Comparison of ENCODE assay signal across 1 cellular context in genomic region chr11:8360086-8360828, GRCh38.
TF ChIP-seq lines count a peak whose summit lies in the region.

No MANE protein-coding gene starts in this region.

TF ChIP-seq in H1, 55 proteins besides CTCF, POLR2A, EP300 and RAD21 (continued from another document):
- TF ChIP-seq, protein P1, sequence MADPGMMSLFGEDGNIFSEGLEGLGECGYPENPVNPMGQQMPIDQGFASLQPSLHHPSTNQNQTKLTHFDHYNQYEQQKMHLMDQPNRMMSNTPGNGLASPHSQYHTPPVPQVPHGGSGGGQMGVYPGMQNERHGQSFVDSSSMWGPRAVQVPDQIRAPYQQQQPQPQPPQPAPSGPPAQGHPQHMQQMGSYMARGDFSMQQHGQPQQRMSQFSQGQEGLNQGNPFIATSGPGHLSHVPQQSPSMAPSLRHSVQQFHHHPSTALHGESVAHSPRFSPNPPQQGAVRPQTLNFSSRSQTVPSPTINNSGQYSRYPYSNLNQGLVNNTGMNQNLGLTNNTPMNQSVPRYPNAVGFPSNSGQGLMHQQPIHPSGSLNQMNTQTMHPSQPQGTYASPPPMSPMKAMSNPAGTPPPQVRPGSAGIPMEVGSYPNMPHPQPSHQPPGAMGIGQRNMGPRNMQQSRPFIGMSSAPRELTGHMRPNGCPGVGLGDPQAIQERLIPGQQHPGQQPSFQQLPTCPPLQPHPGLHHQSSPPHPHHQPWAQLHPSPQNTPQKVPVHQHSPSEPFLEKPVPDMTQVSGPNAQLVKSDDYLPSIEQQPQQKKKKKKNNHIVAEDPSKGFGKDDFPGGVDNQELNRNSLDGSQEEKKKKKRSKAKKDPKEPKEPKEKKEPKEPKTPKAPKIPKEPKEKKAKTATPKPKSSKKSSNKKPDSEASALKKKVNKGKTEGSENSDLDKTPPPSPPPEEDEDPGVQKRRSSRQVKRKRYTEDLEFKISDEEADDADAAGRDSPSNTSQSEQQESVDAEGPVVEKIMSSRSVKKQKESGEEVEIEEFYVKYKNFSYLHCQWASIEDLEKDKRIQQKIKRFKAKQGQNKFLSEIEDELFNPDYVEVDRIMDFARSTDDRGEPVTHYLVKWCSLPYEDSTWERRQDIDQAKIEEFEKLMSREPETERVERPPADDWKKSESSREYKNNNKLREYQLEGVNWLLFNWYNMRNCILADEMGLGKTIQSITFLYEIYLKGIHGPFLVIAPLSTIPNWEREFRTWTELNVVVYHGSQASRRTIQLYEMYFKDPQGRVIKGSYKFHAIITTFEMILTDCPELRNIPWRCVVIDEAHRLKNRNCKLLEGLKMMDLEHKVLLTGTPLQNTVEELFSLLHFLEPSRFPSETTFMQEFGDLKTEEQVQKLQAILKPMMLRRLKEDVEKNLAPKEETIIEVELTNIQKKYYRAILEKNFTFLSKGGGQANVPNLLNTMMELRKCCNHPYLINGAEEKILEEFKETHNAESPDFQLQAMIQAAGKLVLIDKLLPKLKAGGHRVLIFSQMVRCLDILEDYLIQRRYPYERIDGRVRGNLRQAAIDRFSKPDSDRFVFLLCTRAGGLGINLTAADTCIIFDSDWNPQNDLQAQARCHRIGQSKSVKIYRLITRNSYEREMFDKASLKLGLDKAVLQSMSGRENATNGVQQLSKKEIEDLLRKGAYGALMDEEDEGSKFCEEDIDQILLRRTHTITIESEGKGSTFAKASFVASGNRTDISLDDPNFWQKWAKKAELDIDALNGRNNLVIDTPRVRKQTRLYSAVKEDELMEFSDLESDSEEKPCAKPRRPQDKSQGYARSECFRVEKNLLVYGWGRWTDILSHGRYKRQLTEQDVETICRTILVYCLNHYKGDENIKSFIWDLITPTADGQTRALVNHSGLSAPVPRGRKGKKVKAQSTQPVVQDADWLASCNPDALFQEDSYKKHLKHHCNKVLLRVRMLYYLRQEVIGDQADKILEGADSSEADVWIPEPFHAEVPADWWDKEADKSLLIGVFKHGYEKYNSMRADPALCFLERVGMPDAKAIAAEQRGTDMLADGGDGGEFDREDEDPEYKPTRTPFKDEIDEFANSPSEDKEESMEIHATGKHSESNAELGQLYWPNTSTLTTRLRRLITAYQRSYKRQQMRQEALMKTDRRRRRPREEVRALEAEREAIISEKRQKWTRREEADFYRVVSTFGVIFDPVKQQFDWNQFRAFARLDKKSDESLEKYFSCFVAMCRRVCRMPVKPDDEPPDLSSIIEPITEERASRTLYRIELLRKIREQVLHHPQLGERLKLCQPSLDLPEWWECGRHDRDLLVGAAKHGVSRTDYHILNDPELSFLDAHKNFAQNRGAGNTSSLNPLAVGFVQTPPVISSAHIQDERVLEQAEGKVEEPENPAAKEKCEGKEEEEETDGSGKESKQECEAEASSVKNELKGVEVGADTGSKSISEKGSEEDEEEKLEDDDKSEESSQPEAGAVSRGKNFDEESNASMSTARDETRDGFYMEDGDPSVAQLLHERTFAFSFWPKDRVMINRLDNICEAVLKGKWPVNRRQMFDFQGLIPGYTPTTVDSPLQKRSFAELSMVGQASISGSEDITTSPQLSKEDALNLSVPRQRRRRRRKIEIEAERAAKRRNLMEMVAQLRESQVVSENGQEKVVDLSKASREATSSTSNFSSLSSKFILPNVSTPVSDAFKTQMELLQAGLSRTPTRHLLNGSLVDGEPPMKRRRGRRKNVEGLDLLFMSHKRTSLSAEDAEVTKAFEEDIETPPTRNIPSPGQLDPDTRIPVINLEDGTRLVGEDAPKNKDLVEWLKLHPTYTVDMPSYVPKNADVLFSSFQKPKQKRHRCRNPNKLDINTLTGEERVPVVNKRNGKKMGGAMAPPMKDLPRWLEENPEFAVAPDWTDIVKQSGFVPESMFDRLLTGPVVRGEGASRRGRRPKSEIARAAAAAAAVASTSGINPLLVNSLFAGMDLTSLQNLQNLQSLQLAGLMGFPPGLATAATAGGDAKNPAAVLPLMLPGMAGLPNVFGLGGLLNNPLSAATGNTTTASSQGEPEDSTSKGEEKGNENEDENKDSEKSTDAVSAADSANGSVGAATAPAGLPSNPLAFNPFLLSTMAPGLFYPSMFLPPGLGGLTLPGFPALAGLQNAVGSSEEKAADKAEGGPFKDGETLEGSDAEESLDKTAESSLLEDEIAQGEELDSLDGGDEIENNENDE (IDR thresholded peaks at IDR 0.05; ENCODE audit: insufficient replicate concordance, low read length), result no peak
- no peak for TF ChIP-seq BACH1 (IDR thresholded peaks at IDR 0.05; ENCODE audit: low read length)
- no peak for TF ChIP-seq HDAC2 (IDR thresholded peaks at IDR 0.05; ENCODE audit: borderline replicate concordance in 1 of 2, low read depth in 2 of 2, low read length in 2 of 2)
- no peak for TF ChIP-seq RFX5 (IDR thresholded peaks at IDR 0.05; ENCODE audit: borderline replicate concordance, low read depth, low read length)
- no peak for TF ChIP-seq POLR2AphosphoS5 (IDR thresholded peaks at IDR 0.05; ENCODE audit: low read depth, low read length)
